23 cellular contexts compared by ENCODE assay signal in the genomic region with DNA sequence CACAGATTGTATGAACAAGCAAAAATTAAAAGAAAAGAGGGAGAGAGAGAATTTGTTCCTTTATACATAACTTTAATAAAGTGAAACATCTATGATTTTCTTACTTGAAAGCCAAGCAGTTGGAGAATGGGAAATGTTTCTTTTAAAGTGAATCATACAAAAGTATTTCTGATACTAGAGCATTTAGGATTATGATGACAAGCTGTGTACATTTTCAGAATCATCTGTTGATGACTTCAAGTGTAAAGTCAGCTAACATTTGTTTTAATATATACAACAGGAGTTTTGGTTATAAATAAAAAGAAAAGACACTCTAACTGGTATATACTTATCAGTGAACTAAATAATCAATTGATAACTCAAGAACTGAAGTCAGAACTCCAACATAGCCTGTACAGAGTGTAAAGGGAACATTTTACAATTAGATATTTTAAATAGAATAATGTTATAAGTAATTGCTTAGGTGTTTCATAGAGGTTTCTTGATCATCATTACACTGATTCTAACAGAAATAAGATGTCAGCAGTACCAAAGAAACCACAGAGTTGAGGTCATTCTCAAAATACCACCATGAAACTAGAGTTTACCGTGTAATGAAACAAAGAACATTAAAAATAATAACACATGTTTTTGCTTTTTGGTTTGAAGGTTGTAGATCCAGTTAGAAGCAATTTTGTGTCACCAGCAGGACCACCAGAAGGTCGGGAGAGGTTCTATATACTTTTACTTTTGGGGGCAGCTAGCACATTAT.
DNase-seq lines count a peak whose midpoint lies in the region; ATAC-seq and TF ChIP-seq lines count a peak whose summit lies in the region.
"Had no signal": no experiment of that assay in that cellular context is flagged by ENCODE, and none has a peak within 500 bp of the region (broad histone marks: within the 10 kb centered on the region; RNA-seq: fewer than 3 reads in every experiment).

No MANE protein-coding gene starts in this region.

- no peaks in the 10 kb centered on the region for H3K4me1 Mint-ChIP-seq in nephron progenitor cell
- H3K4me1 Mint-ChIP-seq: immature natural killer cell; naive thymus-derived CD4-positive, alpha-beta T cell; T-helper 17 cell had no signal

- H3K4me3 Mint-ChIP-seq in nephron progenitor cell: no peak overlapping the region
- H3K4me3 Mint-ChIP-seq: CD8-positive, alpha-beta T cell; immature natural killer cell; naive thymus-derived CD4-positive, alpha-beta T cell; T-helper 17 cell had no signal

- peak; percentile 74 for ATAC-seq in GM18868 (IDR thresholded peaks at IDR 0.05; ENCODE audit: unreplicated experiment)
- ATAC-seq in GM21529 (IDR thresholded peaks at IDR 0.05; ENCODE audit: unreplicated experiment): peak; percentile 68
- ATAC-seq in HG03432 (IDR thresholded peaks at IDR 0.05; ENCODE audit: unreplicated experiment): peak; percentile 73
- ATAC-seq: activated naive CD4-positive, alpha-beta T cell treated with anti-CD3 and anti-CD28 coated beads, Interleukin-2, amount 50 U/mL, for 72 hours; CD8-positive, alpha-beta T cell; left lung; naive thymus-derived CD4-positive, alpha-beta T cell; T-helper 17 cell had no signal

- no peaks in the 10 kb centered on the region for H3K36me3 Mint-ChIP-seq in nephron progenitor cell (ENCODE audit: low read depth)
- H3K36me3 Mint-ChIP-seq: activated naive CD4-positive, alpha-beta T cell treated with anti-CD3 and anti-CD28 coated beads, Interleukin-2, amount 50 U/mL, for 72 hours; CD8-positive, alpha-beta T cell; immature natural killer cell; naive thymus-derived CD4-positive, alpha-beta T cell had no signal

- TF ChIP-seq CTCF in nephron progenitor cell (IDR thresholded peaks at IDR 0.05): no peak

- H3K9me3 Mint-ChIP-seq in nephron progenitor cell: no peaks in the 10 kb centered on the region
- H3K9me3 Mint-ChIP-seq: activated naive CD4-positive, alpha-beta T cell treated with anti-CD3 and anti-CD28 coated beads, Interleukin-2, amount 50 U/mL, for 72 hours; CD8-positive, alpha-beta T cell had no signal

- no peak for DNase-seq in NOMO-1 treated with DMSO at 0.1 percent for 48 hours (lab: John Stamatoyannopoulos, UW; ENCODE audit: unreplicated experiment)
- DNase-seq in GM19240 (ENCODE audit: insufficient read length, low spot score): no peak
- DNase-seq in LoVo (ENCODE audit: low spot score): no peak
- DNase-seq in nephron progenitor cell: no peak
- DNase-seq: activated CD4-positive, alpha-beta T cell treated with anti-CD3 and anti-CD28 coated beads for 4 hours; CD8-positive, alpha-beta T cell; central memory CD4-positive, alpha-beta T cell; DMS153; GOT3; immature natural killer cell; Kasumi-1; left lung; naive thymus-derived CD4-positive, alpha-beta T cell; NCI-H1092; NK-92 treated with Interleukin-12 subunit alpha and Interleukin-12 subunit beta, amount 100 ng/mL, for 24 hours; small intestine; stimulated activated CD4-positive, alpha-beta T cell treated with anti-CD3 and anti-CD28 coated beads, Interleukin-2, amount 100 ng/mL, for 48 hours; stimulated activated naive CD4-positive, alpha-beta T cell; T-helper 17 cell had no signal

- H3K27ac Mint-ChIP-seq in nephron progenitor cell: no peak overlapping the region
- H3K27ac Mint-ChIP-seq: activated naive CD4-positive, alpha-beta T cell treated with anti-CD3 and anti-CD28 coated beads, Interleukin-2, amount 50 U/mL, for 72 hours; CD8-positive, alpha-beta T cell; immature natural killer cell; naive thymus-derived CD4-positive, alpha-beta T cell; T-helper 17 cell had no signal

- peaks cover 3% of the 10 kb centered on the region for H3K27me3 Mint-ChIP-seq in nephron progenitor cell (ENCODE audit: low read depth, poor library complexity)
- H3K27me3 Mint-ChIP-seq: naive thymus-derived CD4-positive, alpha-beta T cell; T-helper 17 cell had no signal
